In the genomic region with DNA sequence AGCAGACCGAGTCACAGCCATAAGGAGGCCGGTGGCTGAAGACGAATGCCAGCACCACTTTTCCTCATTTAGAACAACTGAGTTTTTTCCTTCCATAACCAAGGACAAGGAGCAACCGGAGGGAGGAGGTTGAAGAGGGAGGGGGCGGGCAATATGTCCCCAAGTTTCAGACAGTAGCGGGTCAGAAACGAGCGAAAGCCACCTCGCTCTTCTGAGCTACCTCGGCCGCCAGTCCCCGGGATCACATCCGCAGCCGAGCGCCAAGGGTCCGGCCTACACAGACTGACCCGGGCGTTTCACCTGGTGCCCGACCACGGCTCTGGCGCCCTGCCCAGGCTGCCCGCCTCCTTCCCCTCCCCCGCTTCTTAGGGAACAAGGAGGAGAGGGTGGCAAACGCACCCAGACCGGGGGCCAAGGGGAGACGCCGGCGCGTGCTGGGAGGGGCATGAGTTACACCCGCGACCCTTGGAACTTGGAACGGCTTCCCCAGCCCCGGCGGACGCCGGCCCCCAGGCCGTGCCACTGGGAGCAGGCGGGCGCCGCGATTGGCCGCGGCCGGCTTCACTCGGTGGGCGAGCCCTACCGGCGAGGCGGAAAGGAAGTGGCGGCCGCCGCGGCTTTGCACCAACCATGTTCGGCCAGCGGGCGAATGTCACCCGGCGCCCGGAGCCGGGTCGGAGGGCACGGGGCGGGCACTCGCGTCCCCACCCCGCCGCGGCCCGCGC, we compare ENCODE assay signal across 8 cellular contexts. TPM values are rescaled to one million over a fixed set of nuclear protein-coding genes. Genes with fewer than 3 reads are reported as not detected.
A peak's percentile ranks its signal among the peaks of the same experiment; 100 is the strongest.
DNase-seq lines count a peak whose midpoint lies in the region; ATAC-seq and TF ChIP-seq lines count a peak whose summit lies in the region.

No MANE protein-coding gene starts in this region.

- peaks cover 9% of the 10 kb centered on the region; the same call in 1 of the 2 replicates for H3F3A ChIP-seq in PC-9 (ENCODE audit: insufficient read depth, low read depth)

- WGBS in testis, 2 donors = 0 to 1% methylated on average over 17 to 41 of the region's 70 CpGs

- H3K27me3 ChIP-seq in AG04450 (ENCODE audit: control insufficient read depth, insufficient read depth, low read length) (no peaks in the 10 kb centered on the region), PC-9 (ENCODE audit: insufficient read depth, low read depth) (no peaks in the 10 kb centered on the region), testis (no peaks in the 10 kb centered on the region)
- no peaks in the 10 kb centered on the region for H3K27me3 ChIP-seq in naive thymus-derived CD4-positive, alpha-beta T cell (ENCODE audit: control insufficient read depth in 2 of 2, insufficient read depth in 2 of 2, low read length in 2 of 2)

- H3K4me1 Mint-ChIP-seq in naive thymus-derived CD4-positive, alpha-beta T cell = peaks cover 42 to 73% (median 65%) of the 10 kb centered on the region in 7 donors

- H4K20me1 ChIP-seq in PC-9 (ENCODE audit: insufficient read depth) = no peaks in the 10 kb centered on the region

- peak; percentile 16 for ATAC-seq in HG03095 (IDR thresholded peaks at IDR 0.05; ENCODE audit: unreplicated experiment)
- peak; percentile 25 for ATAC-seq in naive thymus-derived CD4-positive, alpha-beta T cell

- no TSS peak for BruUV-seq in PC-9 (replicated peaks; lab: Mats Ljungman, UMichigan)

- H3K4me2 ChIP-seq in PC-9 = peak overlapping the region; percentile 96

- peaks cover 0 to 35% (median 2%) of the 10 kb centered on the region in 5 donors for H3K36me3 Mint-ChIP-seq in naive thymus-derived CD4-positive, alpha-beta T cell

- DNase-seq in AG04450 (ENCODE audit: low read depth, low spot score) (no peak), PC-9 (peak; percentile 40 to 81), fibroblast of peridontal ligament (ENCODE audit: extremely low read depth) (peak; percentile 33), testis (peak; percentile 83)
- peak; percentile 33 for DNase-seq in activated effector memory CD4-positive, alpha-beta T cell treated with Interleukin-2 at 50 U/mL for 16 hours
- peak in 7 of 9 donors; percentile 12 to 75 (median 19) for DNase-seq in naive thymus-derived CD4-positive, alpha-beta T cell

- intact Hi-C loops in PC-9 (cut with micrococcal nuclease; ENCODE audit: unreplicated experiment) (loop anchor here (1.0 to 5.0 kb wide), 2 partner anchors 185 to 260 kb away; partner anchors contain the start of gene CENPU), testis (cut with DNase I; ENCODE audit: low total_unique reads) (loop anchor here (10.0 kb wide), 1 partner anchor 78 kb away; no protein-coding TSS in a partner anchor)
- intact Hi-C loops in naive thymus-derived CD4-positive, alpha-beta T cell (cut with micrococcal nuclease) = loop anchor here (1.0 to 10.0 kb wide), 8 partner anchors 35 to 1722 kb away; partner anchors contain the start of genes ANKRD37 (in 2 of the 2), LRP2BP (in 2 of the 2), ACSL1 (in 1 of the 2) and CYP4V2 (in 1 of the 2)

- CTCF ChIA-PET in AG04450 (lab: Charles Lee) = no interaction called here
- CTCF ChIA-PET in PC-9 (lab: Charles Lee) = no interaction called here
- CTCF ChIA-PET in naive thymus-derived CD4-positive, alpha-beta T cell (lab: Charles Lee) = no interaction called here

- peak overlapping the region; percentile 91 to 98 (median 92) for H3K4me3 Mint-ChIP-seq in naive thymus-derived CD4-positive, alpha-beta T cell

- H3K9me2 ChIP-seq in PC-9 (ENCODE audit: insufficient read depth) = no peaks in the 10 kb centered on the region

- POLR2A ChIA-PET in AG04450 (lab: Yijun Ruan, JAX) = no interaction called here
- POLR2A ChIA-PET in PC-9 (lab: Charles Lee; ENCODE audit: unreplicated experiment) = interaction anchor here (0.6 kb wide), 1 partner anchor 101 kb away, joined by 3 read pairs; no protein-coding TSS in a partner anchor
- POLR2A ChIA-PET in naive thymus-derived CD4-positive, alpha-beta T cell (lab: Charles Lee) = no interaction called here

- H3K27ac Mint-ChIP-seq in naive thymus-derived CD4-positive, alpha-beta T cell = peak overlapping the region; percentile 86 to 95 (median 91)

- H3K9me3 ChIP-seq in AG04450 (ENCODE audit: control insufficient read depth, insufficient read depth, low read length) (no peaks in the 10 kb centered on the region), PC-9 (ENCODE audit: insufficient read depth, low read depth) (no peaks in the 10 kb centered on the region), testis (no peaks in the 10 kb centered on the region)
- no peaks in the 10 kb centered on the region for H3K9me3 ChIP-seq in naive thymus-derived CD4-positive, alpha-beta T cell (ENCODE audit: control insufficient read depth in 2 of 3, low read length in 3 of 3)

- TF ChIP-seq POLR2A in GM15510 (IDR thresholded peaks at IDR 0.05; ENCODE audit: borderline replicate concordance, extremely low read depth, insufficient read length) = peak; percentile 58
- TF ChIP-seq POLR2A in testis (IDR thresholded peaks at IDR 0.05) = no peak

- TF ChIP-seq CTCF in AG04450 (IDR thresholded peaks at IDR 0.05; ENCODE audit: low read depth, low read length) = no peak
- TF ChIP-seq CTCF in PC-9 (conservative IDR thresholded peaks at IDR 0.05) = no peak
- no peak for TF ChIP-seq CTCF in testis (IDR thresholded peaks at IDR 0.05)

- peaks cover 0 to 4% (median 0%) of the 10 kb centered on the region in 5 donors for H3K27me3 Mint-ChIP-seq in naive thymus-derived CD4-positive, alpha-beta T cell

- H3K36me3 ChIP-seq in PC-9 (ENCODE audit: low read depth) = no peaks in the 10 kb centered on the region
- peaks cover 0 to 18% (median 0%) of the 10 kb centered on the region in 3 experiments for H3K36me3 ChIP-seq in naive thymus-derived CD4-positive, alpha-beta T cell (ENCODE audit: control insufficient read depth in 2 of 3, insufficient read depth in 3 of 3, low read length in 3 of 3)
- no peaks in the 10 kb centered on the region for H3K36me3 ChIP-seq in testis (ENCODE audit: low read depth, missing control alignments)

- H3K27ac ChIP-seq in AG04450 (ENCODE audit: low read depth, low read length) = peak overlapping the region; percentile 61
- H3K27ac ChIP-seq in PC-9 = peak overlapping the region; percentile 68
- peak overlapping the region; percentile 80 for H3K27ac ChIP-seq in naive thymus-derived CD4-positive, alpha-beta T cell (ENCODE audit: low read depth, low read length)
- peak overlapping the region; percentile 68 to 97 for H3K27ac ChIP-seq in testis

- H3K79me2 ChIP-seq in PC-9 (ENCODE audit: low read depth) = peaks cover 66% of the 10 kb centered on the region

- peaks cover 21% of the 10 kb centered on the region for H3K4me1 ChIP-seq in PC-9 (replicated peaks; ENCODE audit: insufficient read depth)
- peaks cover 27 to 30% of the 10 kb centered on the region in 2 donors for H3K4me1 ChIP-seq in naive thymus-derived CD4-positive, alpha-beta T cell (ENCODE audit: control insufficient read depth in 2 of 2, insufficient read depth in 2 of 2, low read length in 2 of 2)
- H3K4me1 ChIP-seq in testis = peaks cover 33% of the 10 kb centered on the region

- H3K9me3 Mint-ChIP-seq in naive thymus-derived CD4-positive, alpha-beta T cell = peaks cover 0 to 8% (median 0%) of the 10 kb centered on the region in 11 donors

- peak overlapping the region; percentile 87 for H2AFZ ChIP-seq in PC-9

- H3K4me3 ChIP-seq in AG04450 (ENCODE audit: low read depth, low read length) (peak overlapping the region; percentile 95), PC-9 (peak overlapping the region; percentile 87), testis (peak overlapping the region; percentile 85 to 94)
- peak overlapping the region; percentile 71 for H3K4me3 ChIP-seq in naive thymus-derived CD4-positive, alpha-beta T cell (ENCODE audit: low read length)

RNA-seq across cellular contexts. Expression of gene IRF2, which starts 1.6 kb away (rescaled TPM):
- polyA plus RNA-seq in AG04450 (2011; rRNA removed) (31.4 and 39.2 TPM in 2 replicates), testis (ENCODE audit: insufficient read depth, low read depth, low replicate concordance) (13.0 TPM)
- polyA minus RNA-seq in AG04450 (2011; rRNA and poly(A)+ RNA removed) = 43.2 and 46.4 TPM in 2 replicates
- total RNA-seq in PC-9 (2021) (27.4 and 34.4 TPM in 2 replicates), testis (10 to 100 TPM; 16.1 to 22.3 TPM)
- total RNA-seq in naive thymus-derived CD4-positive, alpha-beta T cell = 10 to 100 TPM; 31.2 to 86.3 (median 75.0) TPM
- polyA plus RNA-seq in naive thymus-derived CD4-positive, alpha-beta T cell = 10 to 100 TPM; 83.5 to 87.0 TPM
